18 cellular contexts compared by ENCODE assay signal in the genomic region with DNA sequence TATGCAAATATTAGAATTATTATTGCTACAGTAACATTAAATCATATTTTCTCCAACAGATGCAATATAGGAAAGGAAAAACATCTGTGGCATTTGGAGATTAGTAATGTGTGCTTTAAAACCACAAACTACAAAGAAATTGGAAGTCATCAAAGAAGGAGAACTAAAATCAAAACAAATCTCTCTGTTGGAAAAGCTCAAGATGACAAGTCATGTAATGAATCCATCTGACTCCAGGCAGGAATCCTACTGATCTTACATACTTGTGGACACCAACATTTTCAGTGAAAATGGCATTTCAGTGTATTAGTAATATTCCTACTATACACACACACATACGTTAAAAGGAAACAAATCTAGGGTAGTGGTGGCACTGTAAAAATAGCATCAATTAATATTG.
"Had no signal": no experiment of that assay in that cellular context is flagged by ENCODE, and none has a peak within 500 bp of the region (broad histone marks: within the 10 kb centered on the region; RNA-seq: fewer than 3 reads in every experiment).

No MANE protein-coding gene starts in this region.

- H3K36me3 Mint-ChIP-seq: activated CD4-positive, alpha-beta memory T cell treated with anti-CD3 and anti-CD28 coated beads for 36 hours; activated naive CD8-positive, alpha-beta T cell treated with anti-CD3 and anti-CD28 coated beads, Interleukin-2, amount 10 ng/mL, durations not matched to agents 7 days and 5 days had no signal

- H3K27ac Mint-ChIP-seq: activated CD4-positive, alpha-beta memory T cell treated with anti-CD3 and anti-CD28 coated beads for 36 hours; activated naive CD8-positive, alpha-beta T cell treated with anti-CD3 and anti-CD28 coated beads, Interleukin-2, amount 10 ng/mL, durations not matched to agents 7 days and 5 days; endodermal cell; nephron progenitor cell had no signal

- H3K27me3 Mint-ChIP-seq: activated CD4-positive, alpha-beta memory T cell treated with anti-CD3 and anti-CD28 coated beads for 36 hours; activated naive CD8-positive, alpha-beta T cell treated with anti-CD3 and anti-CD28 coated beads, Interleukin-2, amount 10 ng/mL, durations not matched to agents 7 days and 5 days had no signal

- H3K4me3 ChIP-seq: ascending aorta, heart right ventricle, left ventricle myocardium inferior, psoas muscle, testis had no signal

- H3K4me1 Mint-ChIP-seq: activated naive CD8-positive, alpha-beta T cell treated with anti-CD3 and anti-CD28 coated beads, Interleukin-2, amount 10 ng/mL, durations not matched to agents 7 days and 5 days; endodermal cell; nephron progenitor cell had no signal

- ATAC-seq: activated T-cell treated with anti-CD3 and anti-CD28 coated beads, Interleukin-2, amount 50 U/mL, for 4 hours; heart right ventricle; psoas muscle; sciatic nerve; stimulated activated naive CD8-positive, alpha-beta T cell treated with anti-CD3 and anti-CD28 coated beads, Interleukin-15, Interleukin-2, amounts not matched to agents 100 U/mL and 50 U/mL, for 24 hours had no signal

- H3K4me3 Mint-ChIP-seq: activated CD4-positive, alpha-beta memory T cell treated with anti-CD3 and anti-CD28 coated beads for 36 hours; activated naive CD8-positive, alpha-beta T cell treated with anti-CD3 and anti-CD28 coated beads, Interleukin-2, amount 10 ng/mL, durations not matched to agents 7 days and 5 days; activated T-cell treated with anti-CD3 and anti-CD28 coated beads, Interleukin-2, amount 50 U/mL, for 4 hours; endodermal cell; nephron progenitor cell had no signal

- DNase-seq: activated CD4-positive, alpha-beta memory T cell treated with anti-CD3 and anti-CD28 coated beads for 36 hours; activated effector memory CD4-positive, alpha-beta T cell treated with anti-CD3 and anti-CD28 coated beads, Interleukin-2, amount 50 U/mL, for 16 hours; activated naive CD8-positive, alpha-beta T cell treated with anti-CD3 and anti-CD28 coated beads, Interleukin-2, amount 10 ng/mL, durations not matched to agents 7 days and 5 days; activated T-cell treated with anti-CD3 and anti-CD28 coated beads, Interleukin-2, amount 50 U/mL, for 4 hours; dermis blood vessel endothelial cell; endodermal cell; foreskin melanocyte; heart right ventricle; left ventricle myocardium inferior; mesenchymal stem cell; nephron progenitor cell; psoas muscle; stimulated activated CD4-positive, alpha-beta T cell treated with anti-CD3 and anti-CD28 coated beads, Interleukin-4, amount 100 ng/mL, for 1 hour; stimulated activated CD8-positive, alpha-beta memory T cell treated with anti-CD3 and anti-CD28 coated beads, Interleukin-4, amount 100 ng/mL, for 48 hours; stimulated activated naive CD8-positive, alpha-beta T cell treated with anti-CD3 and anti-CD28 coated beads, Interleukin-15, Interleukin-2, amounts not matched to agents 100 U/mL and 50 U/mL, for 24 hours; testis had no signal
